18 cellular contexts compared by ENCODE assay signal in the genomic region with DNA sequence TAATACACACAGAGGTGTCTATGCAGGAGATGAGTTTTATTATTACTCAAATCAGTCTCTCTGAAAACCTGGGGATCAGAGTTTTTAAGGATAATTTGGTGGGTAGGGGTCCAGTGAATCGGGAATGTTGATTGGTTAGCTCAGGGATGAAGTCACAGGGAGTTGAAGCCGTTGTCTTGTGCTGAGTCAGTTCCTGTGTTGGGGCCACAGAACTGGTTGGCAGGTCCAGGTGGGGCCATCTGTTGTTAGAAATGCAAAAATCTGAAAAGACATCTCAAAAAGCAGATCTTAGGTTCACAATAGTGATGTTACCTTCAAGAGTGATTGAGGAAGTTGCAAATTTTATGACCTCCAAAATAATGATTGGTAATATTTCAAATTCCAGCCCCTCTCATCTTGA.
DNase-seq lines count a peak whose midpoint lies in the region; ATAC-seq, FAIRE-seq and TF ChIP-seq lines count a peak whose summit lies in the region.
"Had no signal": no experiment of that assay in that cellular context is flagged by ENCODE, and none has a peak within 500 bp of the region (broad histone marks: within the 10 kb centered on the region; RNA-seq: fewer than 3 reads in every experiment).

No MANE protein-coding gene starts in this region.

- H3K9me3 Mint-ChIP-seq in GM23338: peaks cover 45% of the 10 kb centered on the region
- H3K9me3 Mint-ChIP-seq: CD4-positive, alpha-beta T cell had no signal

- no peaks in the 10 kb centered on the region for H3K27me3 ChIP-seq in GM23338 (ENCODE audit: insufficient read depth)
- H3K27me3 ChIP-seq in KMS-11 (ENCODE audit: insufficient read depth, low read depth): no peaks in the 10 kb centered on the region
- H3K27me3 ChIP-seq in H7 (ENCODE audit: control insufficient read depth, insufficient read depth, low read length): no peaks in the 10 kb centered on the region

- H3K4me1 ChIP-seq in GM23338 (ENCODE audit: insufficient read depth): peaks cover 2% of the 10 kb centered on the region; the same call in 1 of the 2 replicates
- H3K4me1 ChIP-seq in KMS-11 (ENCODE audit: low read depth, poor library complexity, severe bottlenecking): peaks cover 38% of the 10 kb centered on the region

- no peak overlapping the region for H3K9ac ChIP-seq in KMS-11

- H4K20me1 ChIP-seq in GM23338 (replicated peaks; ENCODE audit: insufficient read depth): no peaks in the 10 kb centered on the region
- no peaks in the 10 kb centered on the region for H4K20me1 ChIP-seq in KMS-11 (ENCODE audit: insufficient read depth)

- no peak for FAIRE-seq in D721Med (lab: Jason Lieb, UNC)
- FAIRE-seq: H1, HTR-8/SVneo had no signal

- H2AFZ ChIP-seq in GM23338: no peak overlapping the region
- H2AFZ ChIP-seq in KMS-11 (ENCODE audit: low read depth): no peak overlapping the region

- peaks cover 2% of the 10 kb centered on the region for H3K27me3 Mint-ChIP-seq in GM23338 (ENCODE audit: insufficient read depth, low read depth, poor library complexity)

- peaks cover 6% of the 10 kb centered on the region; the same call in 2 of the 3 replicates for H3K4me1 Mint-ChIP-seq in GM23338

- H3K36me3 ChIP-seq in GM23338 (ENCODE audit: insufficient read depth) (peaks cover 13% of the 10 kb centered on the region), KMS-11 (ENCODE audit: insufficient read depth) (no peaks in the 10 kb centered on the region), H7 (replicated peaks; ENCODE audit: control insufficient read depth, insufficient read depth, low read length) (no peaks in the 10 kb centered on the region)

- TF ChIP-seq CTCF in GM23338 (conservative IDR thresholded peaks at IDR 0.05; ENCODE audit: low read depth in 2 of 2) (no peak), KMS-11 (conservative IDR thresholded peaks at IDR 0.05; ENCODE audit: low read depth, low read length) (no peak), GM13977 (IDR thresholded peaks at IDR 0.05; ENCODE audit: extremely low read depth, insufficient read depth, missing control alignments) (no peak), D721Med (IDR thresholded peaks at IDR 0.05; ENCODE audit: insufficient read depth, missing control alignments) (no peak)

- H3K4me2 ChIP-seq in GM23338 (no peak overlapping the region), KMS-11 (peak overlapping the region; percentile 85)

- H3F3A ChIP-seq in GM23338 (replicated peaks; ENCODE audit: low read depth): no peaks in the 10 kb centered on the region

- H3K27ac ChIP-seq in GM23338 (ENCODE audit: low read depth) (no peak overlapping the region), KMS-11 (peak overlapping the region; percentile 64; the same call in 1 of the 2 replicates), angular gyrus (ENCODE audit: low read depth, low read length) (peak overlapping the region; percentile 12)

- in situ Hi-C loops in GM13977 (cut with MboI; ENCODE audit: low pct_unique_long_range_greater_than_20kb, low sequenced_read_pairs, unreplicated experiment): no loop called here

- H3K79me2 ChIP-seq in GM23338 (replicated peaks; ENCODE audit: insufficient read depth): peaks cover 4% of the 10 kb centered on the region; the same call in 1 of the 2 replicates
- H3K79me2 ChIP-seq in KMS-11 (ENCODE audit: insufficient read depth, low read depth): no peaks in the 10 kb centered on the region

- 0 out of 2 replicates have a peak, but pooled peaks cover 7% of the 10 kb centered on the region for H3K9me2 ChIP-seq in GM23338 (ENCODE audit: insufficient read depth)

- peaks cover 88% of the 10 kb centered on the region for H3K36me3 Mint-ChIP-seq in GM23338 (ENCODE audit: low read depth)

- 0 out of 2 replicates have a peak overlapping the region, but pooled peaks have one; percentile 33 for H3K27ac Mint-ChIP-seq in GM23338
- H3K27ac Mint-ChIP-seq: CD4-positive, alpha-beta T cell had no signal

- DNase-seq in GM23338 (ENCODE audit: low spot score) (no peak), islet precursor cell (peak; percentile 42), GM13977 (ENCODE audit: low spot score) (no peak), D721Med (ENCODE audit: insufficient read length, low spot score) (no peak), hippocampal formation (lab: John Stamatoyannopoulos, UW) (no peak), H7 (no peak)
- DNase-seq: ACHN; CD4-positive, alpha-beta T cell; DND-41; KBM-7; NCI-H1930; NCI-H2171 treated with DMSO at 0.1 percent for 48 hours; NCI-H510A treated with DMSO at 0.1 percent for 48 hours; SW 1271 had no signal

- no peak overlapping the region for H3K4me3 ChIP-seq in GM23338
- H3K4me3 ChIP-seq in KMS-11 (IDR thresholded peaks at IDR 0.05; ENCODE audit: insufficient read depth, low read depth, low read length): no peak overlapping the region
- no peak overlapping the region for H3K4me3 ChIP-seq in H7 (ENCODE audit: insufficient read depth, low read depth, low read length)

- no peak for ATAC-seq in GM23338

- H3K4me3 Mint-ChIP-seq in GM23338: no peak overlapping the region
- H3K4me3 Mint-ChIP-seq: CD4-positive, alpha-beta T cell had no signal

TF ChIP-seq in GM23338, 12 proteins besides CTCF, POLR2A, EP300 and RAD21 (continues in another document):
- TF ChIP-seq JUNB (IDR thresholded peaks at IDR 0.05; ENCODE audit: unreplicated experiment): no peak
- TF ChIP-seq STAT1 (IDR thresholded peaks at IDR 0.05; ENCODE audit: unreplicated experiment): no peak
- TF ChIP-seq ZNF114 (CRISPR knock-in tag; IDR thresholded peaks at IDR 0.05): no peak
- no peak for TF ChIP-seq EZH2phosphoT487 (IDR thresholded peaks at IDR 0.05; ENCODE audit: unreplicated experiment)
- TF ChIP-seq, protein P1, sequence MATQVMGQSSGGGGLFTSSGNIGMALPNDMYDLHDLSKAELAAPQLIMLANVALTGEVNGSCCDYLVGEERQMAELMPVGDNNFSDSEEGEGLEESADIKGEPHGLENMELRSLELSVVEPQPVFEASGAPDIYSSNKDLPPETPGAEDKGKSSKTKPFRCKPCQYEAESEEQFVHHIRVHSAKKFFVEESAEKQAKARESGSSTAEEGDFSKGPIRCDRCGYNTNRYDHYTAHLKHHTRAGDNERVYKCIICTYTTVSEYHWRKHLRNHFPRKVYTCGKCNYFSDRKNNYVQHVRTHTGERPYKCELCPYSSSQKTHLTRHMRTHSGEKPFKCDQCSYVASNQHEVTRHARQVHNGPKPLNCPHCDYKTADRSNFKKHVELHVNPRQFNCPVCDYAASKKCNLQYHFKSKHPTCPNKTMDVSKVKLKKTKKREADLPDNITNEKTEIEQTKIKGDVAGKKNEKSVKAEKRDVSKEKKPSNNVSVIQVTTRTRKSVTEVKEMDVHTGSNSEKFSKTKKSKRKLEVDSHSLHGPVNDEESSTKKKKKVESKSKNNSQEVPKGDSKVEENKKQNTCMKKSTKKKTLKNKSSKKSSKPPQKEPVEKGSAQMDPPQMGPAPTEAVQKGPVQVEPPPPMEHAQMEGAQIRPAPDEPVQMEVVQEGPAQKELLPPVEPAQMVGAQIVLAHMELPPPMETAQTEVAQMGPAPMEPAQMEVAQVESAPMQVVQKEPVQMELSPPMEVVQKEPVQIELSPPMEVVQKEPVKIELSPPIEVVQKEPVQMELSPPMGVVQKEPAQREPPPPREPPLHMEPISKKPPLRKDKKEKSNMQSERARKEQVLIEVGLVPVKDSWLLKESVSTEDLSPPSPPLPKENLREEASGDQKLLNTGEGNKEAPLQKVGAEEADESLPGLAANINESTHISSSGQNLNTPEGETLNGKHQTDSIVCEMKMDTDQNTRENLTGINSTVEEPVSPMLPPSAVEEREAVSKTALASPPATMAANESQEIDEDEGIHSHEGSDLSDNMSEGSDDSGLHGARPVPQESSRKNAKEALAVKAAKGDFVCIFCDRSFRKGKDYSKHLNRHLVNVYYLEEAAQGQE (IDR thresholded peaks at IDR 0.05; ENCODE audit: unreplicated experiment): no peak
- TF ChIP-seq ZNF331 (CRISPR knock-in tag; IDR thresholded peaks at IDR 0.05; ENCODE audit: low read depth): no peak
- no peak for TF ChIP-seq NANOG (IDR thresholded peaks at IDR 0.05; ENCODE audit: borderline replicate concordance)
- no peak for TF ChIP-seq EZH2 (IDR thresholded peaks at IDR 0.05; ENCODE audit: low read depth, unreplicated experiment)
- TF ChIP-seq, protein P2, sequence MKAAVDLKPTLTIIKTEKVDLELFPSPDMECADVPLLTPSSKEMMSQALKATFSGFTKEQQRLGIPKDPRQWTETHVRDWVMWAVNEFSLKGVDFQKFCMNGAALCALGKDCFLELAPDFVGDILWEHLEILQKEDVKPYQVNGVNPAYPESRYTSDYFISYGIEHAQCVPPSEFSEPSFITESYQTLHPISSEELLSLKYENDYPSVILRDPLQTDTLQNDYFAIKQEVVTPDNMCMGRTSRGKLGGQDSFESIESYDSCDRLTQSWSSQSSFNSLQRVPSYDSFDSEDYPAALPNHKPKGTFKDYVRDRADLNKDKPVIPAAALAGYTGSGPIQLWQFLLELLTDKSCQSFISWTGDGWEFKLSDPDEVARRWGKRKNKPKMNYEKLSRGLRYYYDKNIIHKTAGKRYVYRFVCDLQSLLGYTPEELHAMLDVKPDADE (IDR thresholded peaks at IDR 0.05): no peak
- no peak for TF ChIP-seq POLR2AphosphoS5 (IDR thresholded peaks at IDR 0.05; ENCODE audit: low read depth)
- no peak for TF ChIP-seq CREB1 (CRISPR knock-in tag; IDR thresholded peaks at IDR 0.05; ENCODE audit: low read depth)
